11 cellular contexts compared by ENCODE assay signal in genomic region chr17:66900126-66901010, GRCh38.
DNase-seq lines count a peak whose midpoint lies in the region; ATAC-seq and TF ChIP-seq lines count a peak whose summit lies in the region.
"Had no signal": no experiment of that assay in that cellular context is flagged by ENCODE, and none has a peak within 500 bp of the region (broad histone marks: within the 10 kb centered on the region; RNA-seq: fewer than 3 reads in every experiment).

No MANE protein-coding gene starts in this region.

- no peak for TF ChIP-seq CTCF in natural killer cell (IDR thresholded peaks at IDR 0.05)

- H3K4me3 ChIP-seq in naive thymus-derived CD4-positive, alpha-beta T cell (ENCODE audit: low read length), result no peak overlapping the region
- H3K4me3 ChIP-seq: uterus had no signal

- no peak for ATAC-seq in natural killer cell treated with Interleukin-12 subunit alpha and Interleukin-12 subunit beta and Interleukin-15 and Interleukin-18, amount 100 ng/mL, for 72 hours
- ATAC-seq in natural killer cell, result no peak
- no peak for ATAC-seq in stimulated activated effector memory CD8-positive, alpha-beta T cell treated with anti-CD3 and anti-CD28 coated beads, Interleukin-12 subunit alpha, Interleukin-12 subunit beta, amount 100 ng/mL, for 72 hours
- no peak for ATAC-seq in naive thymus-derived CD4-positive, alpha-beta T cell

- DNase-seq in natural killer cell treated with Interleukin-12 subunit alpha and Interleukin-12 subunit beta and Interleukin-15 and Interleukin-18, amount 100 ng/mL, for 72 hours (ENCODE audit: low spot score), result peak; percentile 12
- DNase-seq in natural killer cell (no peak), RPMI7951 (ENCODE audit: low read depth) (peak; percentile 10), fibroblast of the conjunctiva (ENCODE audit: low read depth) (peak; percentile 3), T1000 (lab: John Stamatoyannopoulos, UW) (no peak), caudate nucleus (lab: John Stamatoyannopoulos, UW) (no peak)
- DNase-seq in stimulated activated effector memory CD8-positive, alpha-beta T cell treated with anti-CD3 and anti-CD28 coated beads, Interleukin-12 subunit alpha, Interleukin-12 subunit beta, amount 100 ng/mL, for 72 hours (ENCODE audit: low spot score in 2 of 2), result no peak
- DNase-seq in naive thymus-derived CD4-positive, alpha-beta T cell, result no peak
- DNase-seq: stimulated activated CD4-positive, alpha-beta T cell treated with anti-CD3 and anti-CD28 coated beads, Interleukin-15, amount 100 ng/mL, for 24 hours; uterus had no signal

- H3K27ac Mint-ChIP-seq in natural killer cell treated with Interleukin-12 subunit alpha and Interleukin-12 subunit beta and Interleukin-15 and Interleukin-18, amount 100 ng/mL, for 72 hours, result no peak overlapping the region
- no peak overlapping the region for H3K27ac Mint-ChIP-seq in natural killer cell
- no peak overlapping the region for H3K27ac Mint-ChIP-seq in stimulated activated effector memory CD8-positive, alpha-beta T cell treated with anti-CD3 and anti-CD28 coated beads, Interleukin-12 subunit alpha, Interleukin-12 subunit beta, amount 100 ng/mL, for 72 hours
- H3K27ac Mint-ChIP-seq in naive thymus-derived CD4-positive, alpha-beta T cell, result no peak overlapping the region
- H3K27ac Mint-ChIP-seq: activated naive CD4-positive, alpha-beta T cell treated with anti-CD3 and anti-CD28 coated beads, Interleukin-2, amount 50 U/mL, for 24 hours had no signal

- no peaks in the 10 kb centered on the region for H3K4me1 ChIP-seq in naive thymus-derived CD4-positive, alpha-beta T cell (ENCODE audit: control insufficient read depth in 2 of 2, insufficient read depth in 2 of 2, low read length in 2 of 2)
- H3K4me1 ChIP-seq: uterus had no signal

- H3K27ac ChIP-seq in naive thymus-derived CD4-positive, alpha-beta T cell (ENCODE audit: low read depth, low read length), result no peak overlapping the region
- no peak overlapping the region for H3K27ac ChIP-seq in caudate nucleus (ENCODE audit: low read depth, low read length)
- H3K27ac ChIP-seq: uterus had no signal

- POLR2A ChIA-PET in naive thymus-derived CD4-positive, alpha-beta T cell (lab: Charles Lee), result no interaction called here

- intact Hi-C loops in natural killer cell (cut with micrococcal nuclease), result no loop called here
- intact Hi-C loops in naive thymus-derived CD4-positive, alpha-beta T cell (cut with micrococcal nuclease), result no loop called here

- no peaks in the 10 kb centered on the region for H3K36me3 Mint-ChIP-seq in natural killer cell treated with Interleukin-12 subunit alpha and Interleukin-12 subunit beta and Interleukin-15 and Interleukin-18, amount 100 ng/mL, for 72 hours
- H3K36me3 Mint-ChIP-seq in natural killer cell, result no peaks in the 10 kb centered on the region
- H3K36me3 Mint-ChIP-seq in stimulated activated effector memory CD8-positive, alpha-beta T cell treated with anti-CD3 and anti-CD28 coated beads, Interleukin-12 subunit alpha, Interleukin-12 subunit beta, amount 100 ng/mL, for 72 hours, result no peaks in the 10 kb centered on the region
- H3K36me3 Mint-ChIP-seq in naive thymus-derived CD4-positive, alpha-beta T cell, result no peaks in the 10 kb centered on the region
- H3K36me3 Mint-ChIP-seq: activated naive CD4-positive, alpha-beta T cell treated with anti-CD3 and anti-CD28 coated beads, Interleukin-2, amount 50 U/mL, for 24 hours had no signal

- peaks cover 10 to 16% of the 10 kb centered on the region in 2 donors for H3K27me3 Mint-ChIP-seq in natural killer cell treated with Interleukin-12 subunit alpha and Interleukin-12 subunit beta and Interleukin-15 and Interleukin-18, amount 100 ng/mL, for 72 hours
- H3K27me3 Mint-ChIP-seq in natural killer cell (ENCODE audit: low read depth in 2 of 2), result peaks cover 2 to 7% of the 10 kb centered on the region in 2 donors
- H3K27me3 Mint-ChIP-seq in naive thymus-derived CD4-positive, alpha-beta T cell, result peaks cover 2 to 13% (median 6%) of the 10 kb centered on the region in 5 donors
- H3K27me3 Mint-ChIP-seq: activated naive CD4-positive, alpha-beta T cell treated with anti-CD3 and anti-CD28 coated beads, Interleukin-2, amount 50 U/mL, for 24 hours had no signal

- no peaks in the 10 kb centered on the region for H3K9me3 Mint-ChIP-seq in natural killer cell treated with Interleukin-12 subunit alpha and Interleukin-12 subunit beta and Interleukin-15 and Interleukin-18, amount 100 ng/mL, for 72 hours
- H3K9me3 Mint-ChIP-seq in natural killer cell, result no peaks in the 10 kb centered on the region
- H3K9me3 Mint-ChIP-seq in stimulated activated effector memory CD8-positive, alpha-beta T cell treated with anti-CD3 and anti-CD28 coated beads, Interleukin-12 subunit alpha, Interleukin-12 subunit beta, amount 100 ng/mL, for 72 hours, result no peaks in the 10 kb centered on the region
- H3K9me3 Mint-ChIP-seq in naive thymus-derived CD4-positive, alpha-beta T cell, result no peaks in the 10 kb centered on the region
- H3K9me3 Mint-ChIP-seq: activated naive CD4-positive, alpha-beta T cell treated with anti-CD3 and anti-CD28 coated beads, Interleukin-2, amount 50 U/mL, for 24 hours had no signal

- CTCF ChIA-PET in naive thymus-derived CD4-positive, alpha-beta T cell (lab: Charles Lee), result interaction anchor here (0.8 kb wide), 1 partner anchor 699 kb away, joined by 3 read pairs; no protein-coding TSS in a partner anchor

- no peaks in the 10 kb centered on the region for H3K9me3 ChIP-seq in naive thymus-derived CD4-positive, alpha-beta T cell (ENCODE audit: control insufficient read depth in 2 of 3, low read length in 3 of 3)
- H3K9me3 ChIP-seq: uterus had no signal

- H3K4me1 Mint-ChIP-seq in natural killer cell treated with Interleukin-12 subunit alpha and Interleukin-12 subunit beta and Interleukin-15 and Interleukin-18, amount 100 ng/mL, for 72 hours (ENCODE audit: low read depth in 2 of 2), result no peaks in the 10 kb centered on the region
- H3K4me1 Mint-ChIP-seq in natural killer cell, result no peaks in the 10 kb centered on the region
- H3K4me1 Mint-ChIP-seq in stimulated activated effector memory CD8-positive, alpha-beta T cell treated with anti-CD3 and anti-CD28 coated beads, Interleukin-12 subunit alpha, Interleukin-12 subunit beta, amount 100 ng/mL, for 72 hours, result no peaks in the 10 kb centered on the region
- H3K4me1 Mint-ChIP-seq in naive thymus-derived CD4-positive, alpha-beta T cell, result no peaks in the 10 kb centered on the region
- H3K4me1 Mint-ChIP-seq: activated naive CD4-positive, alpha-beta T cell treated with anti-CD3 and anti-CD28 coated beads, Interleukin-2, amount 50 U/mL, for 24 hours had no signal

- no peaks in the 10 kb centered on the region for H3K36me3 ChIP-seq in naive thymus-derived CD4-positive, alpha-beta T cell (ENCODE audit: control insufficient read depth in 2 of 3, insufficient read depth in 3 of 3, low read length in 3 of 3)
- H3K36me3 ChIP-seq: uterus had no signal

- no peak overlapping the region for H3K4me3 Mint-ChIP-seq in natural killer cell treated with Interleukin-12 subunit alpha and Interleukin-12 subunit beta and Interleukin-15 and Interleukin-18, amount 100 ng/mL, for 72 hours
- H3K4me3 Mint-ChIP-seq in natural killer cell, result no peak overlapping the region
- H3K4me3 Mint-ChIP-seq in stimulated activated effector memory CD8-positive, alpha-beta T cell treated with anti-CD3 and anti-CD28 coated beads, Interleukin-12 subunit alpha, Interleukin-12 subunit beta, amount 100 ng/mL, for 72 hours, result no peak overlapping the region
- no peak overlapping the region for H3K4me3 Mint-ChIP-seq in naive thymus-derived CD4-positive, alpha-beta T cell
- H3K4me3 Mint-ChIP-seq: activated naive CD4-positive, alpha-beta T cell treated with anti-CD3 and anti-CD28 coated beads, Interleukin-2, amount 50 U/mL, for 24 hours had no signal

- H3K27me3 ChIP-seq in naive thymus-derived CD4-positive, alpha-beta T cell (ENCODE audit: control insufficient read depth in 2 of 2, insufficient read depth in 2 of 2, low read length in 2 of 2), result no peaks in the 10 kb centered on the region
- H3K27me3 ChIP-seq: uterus had no signal

Comparison
In these comparisons a context has a peak if more than half of its experiments do, and no peak if none do; other contexts are left out.
1. DNase-seq: peak in natural killer cell treated with Interleukin-12 subunit alpha and Interleukin-12 subunit beta and Interleukin-15 and Interleukin-18, amount 100 ng/mL, for 72 hours (single experiment), RPMI7951 (single experiment) and fibroblast of the conjunctiva (single experiment); none in natural killer cell (single experiment), stimulated activated effector memory CD8-positive, alpha-beta T cell treated with anti-CD3 and anti-CD28 coated beads, Interleukin-12 subunit alpha, Interleukin-12 subunit beta, amount 100 ng/mL, for 72 hours (0 of 2), naive thymus-derived CD4-positive, alpha-beta T cell (0 of 9), T1000 (single experiment) and caudate nucleus (0 of 61).